17 cellular contexts compared by ENCODE assay signal in the genomic region with DNA sequence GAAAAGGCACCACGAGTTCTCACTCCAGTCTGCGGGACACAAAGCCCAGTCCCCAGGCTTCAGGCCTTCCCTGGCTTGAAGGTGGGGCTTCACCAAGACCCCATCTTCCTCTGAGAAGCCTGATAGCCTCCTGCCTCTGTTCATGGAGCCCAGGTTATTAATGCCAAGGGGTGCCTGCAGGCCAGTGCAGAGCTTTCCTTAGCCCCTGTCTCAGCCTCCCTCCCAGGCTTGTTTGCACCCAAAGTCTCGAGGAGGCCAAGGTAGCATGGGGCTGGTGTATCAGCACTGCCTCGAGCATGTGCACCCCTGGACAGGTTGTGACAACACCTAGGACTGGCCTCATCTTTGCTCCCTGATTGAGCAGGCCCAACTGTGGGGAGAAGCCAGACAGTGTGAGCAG.
DNase-seq lines count a peak whose midpoint lies in the region; ATAC-seq, FAIRE-seq and TF ChIP-seq lines count a peak whose summit lies in the region.
"Had no signal": no experiment of that assay in that cellular context is flagged by ENCODE, and none has a peak within 500 bp of the region (broad histone marks: within the 10 kb centered on the region; RNA-seq: fewer than 3 reads in every experiment).

No MANE protein-coding gene starts in this region.

- WGBS in H1 (ENCODE audit: extremely low coverage in 1 of 2, insufficient coverage in 1 of 2, insufficient read length in 1 of 2, insufficient replicate concordance in 2 of 2, low coverage in 1 of 2, low lambda C conversion rate in 2 of 2, missing lambda C conversion rate in 1 of 2), 2 experiments: 92% methylated on average over 4 of the region's 4 CpGs; no CpG with 5 or more reads in 1 of the 2 experiments
- no CpG with 5 or more reads among the region's 4 CpGs for WGBS in neuronal stem cell (ENCODE audit: extremely low coverage in 2 of 2, insufficient read length in 2 of 2, insufficient replicate concordance in 1 of 2), 2 donors
- 80 to 83% (median 83%) methylated on average over 4 of the region's 4 CpGs for WGBS in psoas muscle, 3 donors

- H2AFZ ChIP-seq in H1 (ENCODE audit: low read length) (no peak overlapping the region), neuronal stem cell (ENCODE audit: low read length) (peak overlapping the region; percentile 18)
- H2AFZ ChIP-seq: GM23338 had no signal

- no peaks in the 10 kb centered on the region for H4K20me1 ChIP-seq in H1 (replicated peaks in 1 of 2; ENCODE audit: control insufficient read depth in 1 of 2, insufficient read depth in 2 of 2, low read length in 2 of 2)
- H4K20me1 ChIP-seq: BLaER1 treated with 17β-estradiol and CSF1 and Interleukin-3, amounts not matched to agents 10 nM and 100 nM had no signal

- no peak for DNase-seq in H1 (ENCODE audit: low read depth in 1 of 2, low spot score in 2 of 2)
- DNase-seq in neuronal stem cell (ENCODE audit: low spot score): no peak
- no peak for DNase-seq in psoas muscle
- DNase-seq in OCI-M2 (lab: John Stamatoyannopoulos, UW; ENCODE audit: unreplicated experiment): no peak
- DNase-seq in caudate nucleus (lab: John Stamatoyannopoulos, UW): no peak
- DNase-seq: Calu3; CD8-positive, alpha-beta T cell; DMS79 treated with DMSO at 0.1 percent for 48 hours; GF-D8; H7; HFFc6 had no signal

- H3K14ac ChIP-seq in H1 (ENCODE audit: insufficient read length) (no peak overlapping the region), neuronal stem cell (ENCODE audit: low read length) (no peak overlapping the region)

- H3K36me3 ChIP-seq in H1 (ENCODE audit: control insufficient read depth in 2 of 4, insufficient read depth in 4 of 4, low read length in 3 of 4) (no peaks in the 10 kb centered on the region), neuronal stem cell (replicated peaks in 1 of 2; ENCODE audit: control insufficient read depth in 2 of 2, insufficient read depth in 2 of 2, low read length in 2 of 2) (no peaks in the 10 kb centered on the region), psoas muscle (ENCODE audit: insufficient read depth in 1 of 2, low read depth in 1 of 2) (no peaks in the 10 kb centered on the region)
- H3K36me3 ChIP-seq: BLaER1 treated with 17β-estradiol and CSF1 and Interleukin-3, amounts not matched to agents 10 nM and 100 nM had no signal

- H2BK5ac ChIP-seq in H1 (ENCODE audit: low read depth, low read length): no peak overlapping the region
- H2BK5ac ChIP-seq in neuronal stem cell (ENCODE audit: low read length): no peak overlapping the region

- H2BK120ac ChIP-seq in H1 (replicated peaks; ENCODE audit: low read depth, low read length) (no peak overlapping the region), neuronal stem cell (ENCODE audit: low read depth, low read length) (no peak overlapping the region)

- no peaks in the 10 kb centered on the region for H3K79me1 ChIP-seq in H1 (ENCODE audit: low read depth, low read length)
- no peaks in the 10 kb centered on the region for H3K79me1 ChIP-seq in neuronal stem cell (ENCODE audit: low read depth, low read length)

- H3K56ac ChIP-seq in H1 (replicated peaks; ENCODE audit: insufficient read length, low read depth, low read length): no peak overlapping the region

- no peak overlapping the region for H3K4me3 ChIP-seq in H1 (ENCODE audit: extremely low read depth in 1 of 4, insufficient read depth in 2 of 4, low read depth in 3 of 4, low read length in 4 of 4)
- H3K4me3 ChIP-seq in neuronal stem cell (ENCODE audit: low read length in 2 of 2): no peak overlapping the region
- H3K4me3 ChIP-seq in psoas muscle: no peak overlapping the region
- H3K4me3 ChIP-seq: BLaER1 treated with 17β-estradiol and CSF1 and Interleukin-3, amounts not matched to agents 10 nM and 100 nM; GM23338 had no signal

- CTCF ChIA-PET in H1 (lab: Charles Lee; ENCODE audit: partially characterized antibody): no interaction called here

- H3K23ac ChIP-seq in H1 (ENCODE audit: insufficient read length) (no peak overlapping the region), neuronal stem cell (ENCODE audit: low read depth, low read length, poor library complexity) (no peak overlapping the region)

- POLR2A ChIA-PET in H1 (lab: Charles Lee; ENCODE audit: partially characterized antibody): no interaction called here

- no peaks in the 10 kb centered on the region for H3K36me3 Mint-ChIP-seq in stimulated activated memory B cell treated with anti-CD40 and anti-IgM and Interleukin-4, amounts not matched to agents 10 μg/mL and 1 μg/mL and 100 μg/mL, for 72 hours
- H3K36me3 Mint-ChIP-seq: CD8-positive, alpha-beta T cell had no signal

- peak; percentile 35 for ATAC-seq in stimulated activated memory B cell treated with anti-CD40 and anti-IgM and Interleukin-4, amounts not matched to agents 10 μg/mL and 1 μg/mL and 100 μg/mL, for 72 hours
- ATAC-seq in psoas muscle: no peak
- ATAC-seq: CD8-positive, alpha-beta T cell; GM23338; HCT116 had no signal

- H3K27ac Mint-ChIP-seq in stimulated activated memory B cell treated with anti-CD40 and anti-IgM and Interleukin-4, amounts not matched to agents 10 μg/mL and 1 μg/mL and 100 μg/mL, for 72 hours: no peak overlapping the region
- H3K27ac Mint-ChIP-seq: B cell; CD8-positive, alpha-beta T cell; GM23338; HFFc6 had no signal

- no peak for TF ChIP-seq RAD21 in H1 (IDR thresholded peaks at IDR 0.05 in 1 of 2, conservative IDR thresholded peaks at IDR 0.05 in 1 of 2; ENCODE audit: low read depth in 2 of 2, low read length in 2 of 2)

- peaks cover 8% of the 10 kb centered on the region for H3K9me3 Mint-ChIP-seq in stimulated activated memory B cell treated with anti-CD40 and anti-IgM and Interleukin-4, amounts not matched to agents 10 μg/mL and 1 μg/mL and 100 μg/mL, for 72 hours

- TF ChIP-seq CTCF in H1 (IDR thresholded peaks at IDR 0.05; ENCODE audit: control extremely low read depth in 1 of 3, insufficient read depth in 1 of 3, low read depth in 1 of 3, low read length in 3 of 3): no peak
- no peak for TF ChIP-seq CTCF in psoas muscle (IDR thresholded peaks at IDR 0.05)

- no peak overlapping the region for H3K27ac ChIP-seq in H1 (ENCODE audit: low read depth, low read length)
- no peak overlapping the region for H3K27ac ChIP-seq in neuronal stem cell (replicated peaks; ENCODE audit: low read length)
- H3K27ac ChIP-seq in psoas muscle: no peak overlapping the region
- H3K27ac ChIP-seq in caudate nucleus (ENCODE audit: low read depth, low read length): no peak overlapping the region
- H3K27ac ChIP-seq: BLaER1 treated with 17β-estradiol and CSF1 and Interleukin-3, amounts not matched to agents 10 nM and 100 nM had no signal

- H2BK20ac ChIP-seq in H1 (ENCODE audit: low read length): no peak overlapping the region

- H3K27me3 ChIP-seq in H1 (replicated peaks in 1 of 4; ENCODE audit: control insufficient read depth in 3 of 4, extremely low read depth in 1 of 4, insufficient read depth in 3 of 4, low read length in 3 of 4) (no peaks in the 10 kb centered on the region), neuronal stem cell (ENCODE audit: control insufficient read depth in 3 of 3, insufficient read depth in 3 of 3, low read depth in 1 of 3, low read length in 3 of 3) (no peaks in the 10 kb centered on the region), psoas muscle (ENCODE audit: insufficient read depth in 3 of 3, low read length in 2 of 3) (no peaks in the 10 kb centered on the region)
- H3K27me3 ChIP-seq: BLaER1 treated with 17β-estradiol and CSF1 and Interleukin-3, amounts not matched to agents 10 nM and 100 nM had no signal

- no peaks in the 10 kb centered on the region for H3K4me1 ChIP-seq in H1 (replicated peaks in 1 of 4; ENCODE audit: control insufficient read depth in 3 of 4, insufficient read depth in 4 of 4, low read length in 3 of 4)
- H3K4me1 ChIP-seq in neuronal stem cell (ENCODE audit: control insufficient read depth in 2 of 2, insufficient read depth in 1 of 2, low read depth in 1 of 2, low read length in 2 of 2): no peaks in the 10 kb centered on the region
- H3K4me1 ChIP-seq in psoas muscle: no peaks in the 10 kb centered on the region
- H3K4me1 ChIP-seq: BLaER1 treated with 17β-estradiol and CSF1 and Interleukin-3, amounts not matched to agents 10 nM and 100 nM had no signal

- intact Hi-C loops in psoas muscle (cut with DNase I): no loop called here

- no peaks in the 10 kb centered on the region for H3K79me2 ChIP-seq in H1 (ENCODE audit: control insufficient read depth in 1 of 2, insufficient read depth in 2 of 2, low read length in 2 of 2)

- H3K27me3 Mint-ChIP-seq in stimulated activated memory B cell treated with anti-CD40 and anti-IgM and Interleukin-4, amounts not matched to agents 10 μg/mL and 1 μg/mL and 100 μg/mL, for 72 hours: no peaks in the 10 kb centered on the region
- H3K27me3 Mint-ChIP-seq: B cell had no signal

- H3K4me3 Mint-ChIP-seq in stimulated activated memory B cell treated with anti-CD40 and anti-IgM and Interleukin-4, amounts not matched to agents 10 μg/mL and 1 μg/mL and 100 μg/mL, for 72 hours: no peak overlapping the region
- H3K4me3 Mint-ChIP-seq: B cell; CD8-positive, alpha-beta T cell; GM23338; HFFc6 had no signal

- no peak overlapping the region for H2AK5ac ChIP-seq in H1 (ENCODE audit: low read depth, low read length)
- H2AK5ac ChIP-seq in neuronal stem cell (ENCODE audit: low read depth, low read length): no peak overlapping the region

- no peaks in the 10 kb centered on the region for H3K23me2 ChIP-seq in H1 (ENCODE audit: low read depth, low read length)

- no peak overlapping the region for H4K91ac ChIP-seq in H1 (replicated peaks; ENCODE audit: insufficient read length, low read length)
- no peak overlapping the region for H4K91ac ChIP-seq in neuronal stem cell (ENCODE audit: low read depth, low read length, poor library complexity)

- H3K4ac ChIP-seq in H1 (replicated peaks; ENCODE audit: insufficient read length, low read depth, low read length) (no peak overlapping the region), neuronal stem cell (ENCODE audit: low read length) (no peak overlapping the region)

- peaks cover 6 to 13% of the 10 kb centered on the region in 2 experiments; a peak in 3 of 4 replicates for H3K9me3 ChIP-seq in H1 (ENCODE audit: insufficient read depth in 2 of 2, low read depth in 1 of 2, low read length in 1 of 2)
- peaks cover 6 to 8% of the 10 kb centered on the region in 2 donors for H3K9me3 ChIP-seq in neuronal stem cell (replicated peaks in 1 of 2; ENCODE audit: control insufficient read depth in 2 of 2, insufficient read depth in 1 of 2, low read depth in 1 of 2, low read length in 2 of 2)
- H3K9me3 ChIP-seq in psoas muscle: no peaks in the 10 kb centered on the region

- FAIRE-seq in H1 (lab: Jason Lieb, UNC): no peak
- FAIRE-seq: HTR-8/SVneo had no signal

- TF ChIP-seq POLR2A in H1 (IDR thresholded peaks at IDR 0.05; ENCODE audit: control extremely low read depth in 1 of 2, low read depth in 2 of 2, low read length in 2 of 2): no peak

- TF ChIP-seq EP300 in H1 (IDR thresholded peaks at IDR 0.05; ENCODE audit: borderline replicate concordance in 1 of 2, low read depth in 2 of 2, low read length in 2 of 2): no peak

- H3K4me2 ChIP-seq in H1 (ENCODE audit: insufficient read depth in 1 of 2, low read depth in 2 of 2, low read length in 2 of 2) (no peak overlapping the region), neuronal stem cell (ENCODE audit: insufficient read depth, low read length, poor library complexity, severe bottlenecking) (no peak overlapping the region)
- H3K4me2 ChIP-seq: BLaER1 treated with 17β-estradiol and CSF1 and Interleukin-3, amounts not matched to agents 10 nM and 100 nM; GM23338 had no signal

- H4K8ac ChIP-seq in H1 (ENCODE audit: extremely low read depth, insufficient read depth, low read length) (peak overlapping the region; percentile 57; the same call in 1 of the 2 replicates), neuronal stem cell (ENCODE audit: low read depth, low read length) (no peak overlapping the region)

- no peak overlapping the region for H2BK12ac ChIP-seq in H1 (ENCODE audit: low read depth, low read length)
- no peak overlapping the region for H2BK12ac ChIP-seq in neuronal stem cell (ENCODE audit: low read length)

- no peak overlapping the region for H3K18ac ChIP-seq in H1 (ENCODE audit: extremely low read depth, low read length)
- H3K18ac ChIP-seq in neuronal stem cell (ENCODE audit: low read length): no peak overlapping the region

- H3K9ac ChIP-seq in H1 (replicated peaks in 1 of 4; ENCODE audit: extremely low read depth in 1 of 4, low read depth in 3 of 4, low read length in 3 of 4): no peak overlapping the region
- no peak overlapping the region for H3K9ac ChIP-seq in neuronal stem cell (ENCODE audit: low read depth, low read length, poor library complexity)
- H3K9ac ChIP-seq: BLaER1 treated with 17β-estradiol and CSF1 and Interleukin-3, amounts not matched to agents 10 nM and 100 nM had no signal

- no peak overlapping the region for H4K5ac ChIP-seq in H1 (ENCODE audit: insufficient read length, low read depth, low read length)

- H2BK15ac ChIP-seq in H1 (ENCODE audit: low read length) (no peak overlapping the region), neuronal stem cell (ENCODE audit: low read length) (no peak overlapping the region)

- H3K4me1 Mint-ChIP-seq in stimulated activated memory B cell treated with anti-CD40 and anti-IgM and Interleukin-4, amounts not matched to agents 10 μg/mL and 1 μg/mL and 100 μg/mL, for 72 hours: no peaks in the 10 kb centered on the region
- H3K4me1 Mint-ChIP-seq: B cell had no signal
